ENCODE assay signal across 12 cellular contexts in genomic region chr19:1455002-1455335, GRCh38. TPM values are rescaled to one million over a fixed set of nuclear protein-coding genes. Genes with fewer than 3 reads are reported as not detected.
A peak's percentile ranks its signal among the peaks of the same experiment; 100 is the strongest.
DNase-seq lines count a peak whose midpoint lies in the region; ATAC-seq, FAIRE-seq and TF ChIP-seq lines count a peak whose summit lies in the region.
"Had no signal": no experiment of that assay in that cellular context is flagged by ENCODE, and none has a peak within 500 bp of the region (broad histone marks: within the 10 kb centered on the region; RNA-seq: fewer than 3 reads in every experiment).

No MANE protein-coding gene starts in this region.

- no peak for TF ChIP-seq POLR2A in stomach (IDR thresholded peaks at IDR 0.05)

- no peak overlapping the region for H3K4me3 Mint-ChIP-seq in activated CD8-positive, alpha-beta T cell treated with anti-CD3 and anti-CD28 coated beads for 36 hours
- no peak overlapping the region for H3K4me3 Mint-ChIP-seq in activated CD8-positive, alpha-beta T cell treated with anti-CD3 and anti-CD28 coated beads, Interleukin-2, amount 10 ng/mL, durations not matched to agents 7 days and 5 days
- no peak overlapping the region for H3K4me3 Mint-ChIP-seq in activated CD4-positive, alpha-beta memory T cell treated with anti-CD3 and anti-CD28 coated beads, Interleukin-2, amount 10 ng/mL, durations not matched to agents 7 days and 5 days
- H3K4me3 Mint-ChIP-seq: nephron had no signal

- intact Hi-C loops in activated CD8-positive, alpha-beta T cell treated with anti-CD3 and anti-CD28 coated beads for 36 hours (cut with micrococcal nuclease): no loop called here
- intact Hi-C loops in stomach (cut with DNase I; ENCODE audit: low total_unique reads): no loop called here

- peaks cover 18 to 52% (median 45%) of the 10 kb centered on the region in 4 donors for H3K4me1 ChIP-seq in stomach

- H3K4me3 ChIP-seq in bronchial epithelial cell (ENCODE audit: low read depth, low read length) (peak overlapping the region; percentile 6), stomach (peak overlapping the region in 2 of 4 donors; percentile 2 to 18)
- H3K4me3 ChIP-seq: skin epidermis had no signal

- FAIRE-seq in bronchial epithelial cell (lab: Jason Lieb, UNC): no peak

- no peak overlapping the region for H3K27ac Mint-ChIP-seq in activated CD8-positive, alpha-beta T cell treated with anti-CD3 and anti-CD28 coated beads for 36 hours
- H3K27ac Mint-ChIP-seq in activated CD8-positive, alpha-beta T cell treated with anti-CD3 and anti-CD28 coated beads, Interleukin-2, amount 10 ng/mL, durations not matched to agents 7 days and 5 days: no peak overlapping the region
- no peak overlapping the region for H3K27ac Mint-ChIP-seq in activated CD4-positive, alpha-beta memory T cell treated with anti-CD3 and anti-CD28 coated beads, Interleukin-2, amount 10 ng/mL, durations not matched to agents 7 days and 5 days
- H3K27ac Mint-ChIP-seq: nephron; T-helper 1 cell treated with Interleukin-12 subunit alpha and Interleukin-12 subunit beta and Interleukin-4 antibody, amounts not matched to agents 30 μg/mL and 1 μg/mL, for 36 hours had no signal

- no peak for TF ChIP-seq EP300 in stomach (IDR thresholded peaks at IDR 0.05)

- H3K27me3 Mint-ChIP-seq in activated CD8-positive, alpha-beta T cell treated with anti-CD3 and anti-CD28 coated beads for 36 hours: peaks cover 56% of the 10 kb centered on the region
- H3K27me3 Mint-ChIP-seq in activated CD8-positive, alpha-beta T cell treated with anti-CD3 and anti-CD28 coated beads, Interleukin-2, amount 10 ng/mL, durations not matched to agents 7 days and 5 days (ENCODE audit: low read depth): peaks cover 55% of the 10 kb centered on the region
- peaks cover 59% of the 10 kb centered on the region for H3K27me3 Mint-ChIP-seq in activated CD4-positive, alpha-beta memory T cell treated with anti-CD3 and anti-CD28 coated beads, Interleukin-2, amount 10 ng/mL, durations not matched to agents 7 days and 5 days

- H3K27me3 ChIP-seq in bronchial epithelial cell (ENCODE audit: control insufficient read depth, insufficient read depth, low read length) (peaks cover 34% of the 10 kb centered on the region), stomach (peaks cover 47 to 100% (median 81%) of the 10 kb centered on the region in 3 donors)

- ATAC-seq in activated CD8-positive, alpha-beta T cell treated with anti-CD3 and anti-CD28 coated beads for 36 hours: no peak
- no peak for ATAC-seq in activated CD8-positive, alpha-beta T cell treated with anti-CD3 and anti-CD28 coated beads, Interleukin-2, amount 10 ng/mL, durations not matched to agents 7 days and 5 days
- no peak for ATAC-seq in HG03108 (IDR thresholded peaks at IDR 0.05; ENCODE audit: unreplicated experiment)
- no peak for ATAC-seq in GM21447 (IDR thresholded peaks at IDR 0.05; ENCODE audit: unreplicated experiment)

- H3K36me3 Mint-ChIP-seq in activated CD8-positive, alpha-beta T cell treated with anti-CD3 and anti-CD28 coated beads for 36 hours (ENCODE audit: low read depth): no peaks in the 10 kb centered on the region
- no peaks in the 10 kb centered on the region for H3K36me3 Mint-ChIP-seq in activated CD8-positive, alpha-beta T cell treated with anti-CD3 and anti-CD28 coated beads, Interleukin-2, amount 10 ng/mL, durations not matched to agents 7 days and 5 days (ENCODE audit: low read depth)
- no peaks in the 10 kb centered on the region for H3K36me3 Mint-ChIP-seq in activated CD4-positive, alpha-beta memory T cell treated with anti-CD3 and anti-CD28 coated beads, Interleukin-2, amount 10 ng/mL, durations not matched to agents 7 days and 5 days (ENCODE audit: low read depth)

- H3K27ac ChIP-seq in stomach: peak overlapping the region in 1 of 5 donors; percentile 55
- H3K27ac ChIP-seq: skin epidermis had no signal

- H3K36me3 ChIP-seq in bronchial epithelial cell (ENCODE audit: control insufficient read depth, insufficient read depth, low read length): no peaks in the 10 kb centered on the region
- peaks cover 0 to 4% (median under 1%) of the 10 kb centered on the region in 4 donors for H3K36me3 ChIP-seq in stomach

- WGBS in stomach, 5 donors: 3 to 10% (median 4%) methylated on average over 14 to 22 of the region's 22 CpGs

- H3K9me3 Mint-ChIP-seq in activated CD8-positive, alpha-beta T cell treated with anti-CD3 and anti-CD28 coated beads for 36 hours: no peaks in the 10 kb centered on the region
- no peaks in the 10 kb centered on the region for H3K9me3 Mint-ChIP-seq in activated CD8-positive, alpha-beta T cell treated with anti-CD3 and anti-CD28 coated beads, Interleukin-2, amount 10 ng/mL, durations not matched to agents 7 days and 5 days (ENCODE audit: insufficient read depth)
- H3K9me3 Mint-ChIP-seq in activated CD4-positive, alpha-beta memory T cell treated with anti-CD3 and anti-CD28 coated beads, Interleukin-2, amount 10 ng/mL, durations not matched to agents 7 days and 5 days: no peaks in the 10 kb centered on the region
- H3K9me3 Mint-ChIP-seq: H9; nephron; T-helper 1 cell treated with Interleukin-12 subunit alpha and Interleukin-12 subunit beta and Interleukin-4 antibody, amounts not matched to agents 30 μg/mL and 1 μg/mL, for 36 hours had no signal

- TF ChIP-seq CTCF in activated CD8-positive, alpha-beta T cell treated with anti-CD3 and anti-CD28 coated beads for 36 hours (IDR thresholded peaks at IDR 0.05): no peak
- TF ChIP-seq CTCF in bronchial epithelial cell (IDR thresholded peaks at IDR 0.05; ENCODE audit: insufficient read depth, low read length, severe bottlenecking) (no peak), stomach (IDR thresholded peaks at IDR 0.05) (no peak)

- H3K9me3 ChIP-seq in stomach: no peaks in the 10 kb centered on the region

- peaks cover 15% of the 10 kb centered on the region for H3K4me1 Mint-ChIP-seq in activated CD8-positive, alpha-beta T cell treated with anti-CD3 and anti-CD28 coated beads for 36 hours (ENCODE audit: low read depth)
- H3K4me1 Mint-ChIP-seq in activated CD8-positive, alpha-beta T cell treated with anti-CD3 and anti-CD28 coated beads, Interleukin-2, amount 10 ng/mL, durations not matched to agents 7 days and 5 days (ENCODE audit: low read depth): peaks cover 14% of the 10 kb centered on the region
- H3K4me1 Mint-ChIP-seq in activated CD4-positive, alpha-beta memory T cell treated with anti-CD3 and anti-CD28 coated beads, Interleukin-2, amount 10 ng/mL, durations not matched to agents 7 days and 5 days: peaks cover 17% of the 10 kb centered on the region

- POLR2A ChIA-PET in activated CD8-positive, alpha-beta T cell treated with anti-CD3 and anti-CD28 coated beads for 36 hours (lab: Charles Lee): interaction anchor here (0.8 to 1.5 kb wide), 3 partner anchors 8 to 15 kb away, joined by 3 to 5 read pairs (median 3); no protein-coding TSS in a partner anchor
- POLR2A ChIA-PET in activated CD8-positive, alpha-beta T cell treated with anti-CD3 and anti-CD28 coated beads, Interleukin-2, amount 10 ng/mL, durations not matched to agents 7 days and 5 days (lab: Charles Lee): no interaction called here
- POLR2A ChIA-PET in activated CD4-positive, alpha-beta memory T cell treated with anti-CD3 and anti-CD28 coated beads, Interleukin-2, amount 10 ng/mL, durations not matched to agents 7 days and 5 days (lab: Charles Lee): interaction anchor here (0.6 to 1.6 kb wide), 3 partner anchors 11 to 18 kb away, joined by 3 to 7 read pairs (median 5); no protein-coding TSS in a partner anchor

- DNase-seq in activated CD8-positive, alpha-beta T cell treated with anti-CD3 and anti-CD28 coated beads for 36 hours: peak; percentile 44
- DNase-seq in activated CD8-positive, alpha-beta T cell treated with anti-CD3 and anti-CD28 coated beads, Interleukin-2, amount 10 ng/mL, durations not matched to agents 7 days and 5 days: no peak
- DNase-seq in NCI-H69 (lab: John Stamatoyannopoulos, UW) (peak; percentile 76), bronchial epithelial cell (ENCODE audit: low read depth) (peak; percentile 71), stomach (peak; percentile 54)
- no peak for DNase-seq in activated CD4-positive, alpha-beta memory T cell treated with anti-CD3 and anti-CD28 coated beads, Interleukin-2, amount 10 ng/mL, durations not matched to agents 7 days and 5 days

- CTCF ChIA-PET in activated CD8-positive, alpha-beta T cell treated with anti-CD3 and anti-CD28 coated beads for 36 hours (lab: Charles Lee): interaction anchor here (1.0 to 3.1 kb wide), 4 partner anchors 10 to 48 kb away, joined by 3 to 13 read pairs (median 4); no protein-coding TSS in a partner anchor
- CTCF ChIA-PET in activated CD8-positive, alpha-beta T cell treated with anti-CD3 and anti-CD28 coated beads, Interleukin-2, amount 10 ng/mL, durations not matched to agents 7 days and 5 days (lab: Charles Lee): interaction anchor here (1.0 kb wide), 1 partner anchor 10 kb away, joined by 4 read pairs; no protein-coding TSS in a partner anchor
- CTCF ChIA-PET in activated CD4-positive, alpha-beta memory T cell treated with anti-CD3 and anti-CD28 coated beads, Interleukin-2, amount 10 ng/mL, durations not matched to agents 7 days and 5 days (lab: Charles Lee): interaction anchor here (1.4 to 1.7 kb wide), 3 partner anchors 9 to 210 kb away, joined by 4 to 6 read pairs (median 4); no protein-coding TSS in a partner anchor

RNA-seq across cellular contexts. Expression of gene APC2, which starts 5.0 kb away (rescaled TPM):
- total RNA-seq in activated CD8-positive, alpha-beta T cell treated with anti-CD3 and anti-CD28 coated beads for 36 hours: under 1 TPM; 0.07 to 0.29 TPM
- not detected for total RNA-seq in activated CD8-positive, alpha-beta T cell treated with anti-CD3 and anti-CD28 coated beads, Interleukin-2, amount 10 ng/mL, durations not matched to agents 7 days and 5 days
- total RNA-seq in bronchial epithelial cell (under 0.01 TPM in 2 replicates), stomach (1 to 10 TPM in 2 of 5 donors, under 1 TPM in 2, not detected in 1; 0.58 to 3.5 (median 2.0) TPM)
- under 1 TPM; 0.10 to 0.31 (median 0.15) TPM for polyA plus RNA-seq in stomach
- total RNA-seq in activated CD4-positive, alpha-beta memory T cell treated with anti-CD3 and anti-CD28 coated beads, Interleukin-2, amount 10 ng/mL, durations not matched to agents 7 days and 5 days: under 1 TPM in 1 of 2 experiments, not detected in 1; 0.03 TPM

RNA-seq across cellular contexts. Expression of gene RPS15, which starts 16.8 kb away (rescaled TPM):
- total RNA-seq in activated CD8-positive, alpha-beta T cell treated with anti-CD3 and anti-CD28 coated beads for 36 hours: 1,000 to 10,000 TPM; 1,854 to 1,879 TPM
- total RNA-seq in activated CD8-positive, alpha-beta T cell treated with anti-CD3 and anti-CD28 coated beads, Interleukin-2, amount 10 ng/mL, durations not matched to agents 7 days and 5 days: 1,000 to 10,000 TPM; 1,384 TPM
- total RNA-seq in bronchial epithelial cell (380 and 966 TPM in 2 replicates), stomach (1,000 to 10,000 TPM in 4 of 5 donors, 100 to 1,000 TPM in 1; 428 to 2,471 (median 1,694) TPM)
- polyA plus RNA-seq in stomach: 1,000 to 10,000 TPM; 2,846 to 4,539 (median 3,866) TPM
- 1,000 to 10,000 TPM; 1,378 to 1,409 TPM for total RNA-seq in activated CD4-positive, alpha-beta memory T cell treated with anti-CD3 and anti-CD28 coated beads, Interleukin-2, amount 10 ng/mL, durations not matched to agents 7 days and 5 days

RNA-seq across cellular contexts. Expression of gene C19orf25, which starts 24.0 kb away (rescaled TPM):
- total RNA-seq in activated CD8-positive, alpha-beta T cell treated with anti-CD3 and anti-CD28 coated beads for 36 hours: 10 to 100 TPM; 21.3 to 21.5 TPM
- total RNA-seq in activated CD8-positive, alpha-beta T cell treated with anti-CD3 and anti-CD28 coated beads, Interleukin-2, amount 10 ng/mL, durations not matched to agents 7 days and 5 days: 10 to 100 TPM; 33.3 to 38.2 TPM
- 24.7 and 33.3 TPM in 2 replicates for total RNA-seq in bronchial epithelial cell
- total RNA-seq in stomach: 10 to 100 TPM in 4 of 5 donors, 1 to 10 TPM in 1; 5.4 to 84.3 (median 21.3) TPM
- polyA plus RNA-seq in stomach: 10 to 100 TPM; 25.4 to 34.9 (median 32.7) TPM
- total RNA-seq in activated CD4-positive, alpha-beta memory T cell treated with anti-CD3 and anti-CD28 coated beads, Interleukin-2, amount 10 ng/mL, durations not matched to agents 7 days and 5 days: 10 to 100 TPM; 38.4 to 38.5 TPM

RNA-seq across cellular contexts. Expression of gene PCSK4, which starts 35.2 kb away (rescaled TPM):
- 1 to 10 TPM; 4.4 to 4.7 TPM for total RNA-seq in activated CD8-positive, alpha-beta T cell treated with anti-CD3 and anti-CD28 coated beads for 36 hours
- 1 to 10 TPM; 3.4 to 4.1 TPM for total RNA-seq in activated CD8-positive, alpha-beta T cell treated with anti-CD3 and anti-CD28 coated beads, Interleukin-2, amount 10 ng/mL, durations not matched to agents 7 days and 5 days
- total RNA-seq in bronchial epithelial cell (0.53 and 1.7 TPM in 2 replicates), stomach (10 to 100 TPM in 2 of 5 donors, 1 to 10 TPM in 1, not detected in 2; 1.7 to 26.8 (median 19.7) TPM)
- 1 to 10 TPM; 2.7 to 5.0 (median 3.2) TPM for polyA plus RNA-seq in stomach
- 1 to 10 TPM; 2.5 to 3.6 TPM for total RNA-seq in activated CD4-positive, alpha-beta memory T cell treated with anti-CD3 and anti-CD28 coated beads, Interleukin-2, amount 10 ng/mL, durations not matched to agents 7 days and 5 days

RNA-seq across cellular contexts. Expression of gene REEP6, which starts 36.0 kb away (rescaled TPM):
- total RNA-seq in activated CD8-positive, alpha-beta T cell treated with anti-CD3 and anti-CD28 coated beads for 36 hours: 1 to 10 TPM; 2.0 to 2.4 TPM
- total RNA-seq in activated CD8-positive, alpha-beta T cell treated with anti-CD3 and anti-CD28 coated beads, Interleukin-2, amount 10 ng/mL, durations not matched to agents 7 days and 5 days: 1 to 10 TPM; 1.7 to 1.9 TPM
- total RNA-seq in bronchial epithelial cell: 2.1 and 3.6 TPM in 2 replicates
- 10 to 100 TPM in 1 of 5 donors, 1 to 10 TPM in 1, not detected in 3; 3.7 to 24.3 TPM for total RNA-seq in stomach
- polyA plus RNA-seq in stomach: 10 to 100 TPM in 1 of 3 donors, 1 to 10 TPM in 2; 3.5 to 10.1 (median 6.1) TPM
- 1 to 10 TPM; 1.1 to 1.6 TPM for total RNA-seq in activated CD4-positive, alpha-beta memory T cell treated with anti-CD3 and anti-CD28 coated beads, Interleukin-2, amount 10 ng/mL, durations not matched to agents 7 days and 5 days

Comparison
In these comparisons a context has a peak if more than half of its experiments do, and no peak if none do; other contexts are left out.
1. DNase-seq: peak in activated CD8-positive, alpha-beta T cell treated with anti-CD3 and anti-CD28 coated beads for 36 hours (single experiment), NCI-H69 (single experiment), bronchial epithelial cell (single experiment) and stomach (single experiment); none in activated CD8-positive, alpha-beta T cell treated with anti-CD3 and anti-CD28 coated beads, Interleukin-2, amount 10 ng/mL, durations not matched to agents 7 days and 5 days (single experiment) and activated CD4-positive, alpha-beta memory T cell treated with anti-CD3 and anti-CD28 coated beads, Interleukin-2, amount 10 ng/mL, durations not matched to agents 7 days and 5 days (single experiment).